Comparison of ENCODE assay signal across 1 cellular context in the genomic region with DNA sequence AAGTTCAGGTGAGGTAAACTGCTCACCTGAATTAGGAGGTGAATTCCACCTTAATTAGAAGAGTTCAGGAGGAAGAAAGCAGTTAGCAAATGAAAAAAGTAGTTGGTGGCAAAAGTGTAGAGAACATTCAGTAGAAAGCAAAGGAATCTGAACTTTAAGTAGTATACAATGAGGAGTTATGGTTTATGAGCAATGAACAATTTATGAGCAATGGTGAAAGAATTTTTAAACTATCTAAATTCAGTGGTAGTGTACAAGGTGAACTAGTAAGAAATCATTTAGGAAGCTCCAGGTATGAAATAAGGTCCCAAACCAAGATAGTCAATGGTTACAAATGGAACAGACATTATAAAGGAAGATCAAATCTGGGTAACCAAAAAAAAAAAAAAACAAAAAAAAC.
TF ChIP-seq lines count a peak whose summit lies in the region.

No MANE protein-coding gene starts in this region.

TF ChIP-seq in IMR-90, 13 proteins besides CTCF, POLR2A, EP300 and RAD21:
- TF ChIP-seq, protein P1, sequence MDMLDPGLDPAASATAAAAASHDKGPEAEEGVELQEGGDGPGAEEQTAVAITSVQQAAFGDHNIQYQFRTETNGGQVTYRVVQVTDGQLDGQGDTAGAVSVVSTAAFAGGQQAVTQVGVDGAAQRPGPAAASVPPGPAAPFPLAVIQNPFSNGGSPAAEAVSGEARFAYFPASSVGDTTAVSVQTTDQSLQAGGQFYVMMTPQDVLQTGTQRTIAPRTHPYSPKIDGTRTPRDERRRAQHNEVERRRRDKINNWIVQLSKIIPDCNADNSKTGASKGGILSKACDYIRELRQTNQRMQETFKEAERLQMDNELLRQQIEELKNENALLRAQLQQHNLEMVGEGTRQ (IDR thresholded peaks at IDR 0.05; ENCODE audit: low read depth, low read length): no peak
- TF ChIP-seq BHLHE40 (IDR thresholded peaks at IDR 0.05; ENCODE audit: low read depth, low read length) (no peak), FOS (IDR thresholded peaks at IDR 0.05; ENCODE audit: low read depth, low read length) (no peak), NFE2L2 (IDR thresholded peaks at IDR 0.05; ENCODE audit: low read depth, low read length) (no peak), SMC3 (IDR thresholded peaks at IDR 0.05; ENCODE audit: low read depth, low read length) (no peak), MXI1 (IDR thresholded peaks at IDR 0.05; ENCODE audit: borderline replicate concordance, low read depth, low read length) (no peak), MAFK (IDR thresholded peaks at IDR 0.05; ENCODE audit: low read depth, low read length) (no peak), RCOR1 (IDR thresholded peaks at IDR 0.05; ENCODE audit: insufficient replicate concordance, low read length) (no peak), CHD1 (IDR thresholded peaks at IDR 0.05; ENCODE audit: low read depth, low read length) (no peak), MAZ (IDR thresholded peaks at IDR 0.05; ENCODE audit: borderline replicate concordance, low read depth, low read length) (no peak), RFX5 (IDR thresholded peaks at IDR 0.05; ENCODE audit: low read depth, low read length) (no peak), CEBPB (IDR thresholded peaks at IDR 0.05; ENCODE audit: low read depth, low read length) (no peak)
- TF ChIP-seq, protein P2, sequence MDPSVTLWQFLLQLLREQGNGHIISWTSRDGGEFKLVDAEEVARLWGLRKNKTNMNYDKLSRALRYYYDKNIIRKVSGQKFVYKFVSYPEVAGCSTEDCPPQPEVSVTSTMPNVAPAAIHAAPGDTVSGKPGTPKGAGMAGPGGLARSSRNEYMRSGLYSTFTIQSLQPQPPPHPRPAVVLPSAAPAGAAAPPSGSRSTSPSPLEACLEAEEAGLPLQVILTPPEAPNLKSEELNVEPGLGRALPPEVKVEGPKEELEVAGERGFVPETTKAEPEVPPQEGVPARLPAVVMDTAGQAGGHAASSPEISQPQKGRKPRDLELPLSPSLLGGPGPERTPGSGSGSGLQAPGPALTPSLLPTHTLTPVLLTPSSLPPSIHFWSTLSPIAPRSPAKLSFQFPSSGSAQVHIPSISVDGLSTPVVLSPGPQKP (IDR thresholded peaks at IDR 0.05; ENCODE audit: borderline replicate concordance, low read depth, low read length): no peak
